8 cellular contexts compared by ENCODE assay signal in the genomic region with DNA sequence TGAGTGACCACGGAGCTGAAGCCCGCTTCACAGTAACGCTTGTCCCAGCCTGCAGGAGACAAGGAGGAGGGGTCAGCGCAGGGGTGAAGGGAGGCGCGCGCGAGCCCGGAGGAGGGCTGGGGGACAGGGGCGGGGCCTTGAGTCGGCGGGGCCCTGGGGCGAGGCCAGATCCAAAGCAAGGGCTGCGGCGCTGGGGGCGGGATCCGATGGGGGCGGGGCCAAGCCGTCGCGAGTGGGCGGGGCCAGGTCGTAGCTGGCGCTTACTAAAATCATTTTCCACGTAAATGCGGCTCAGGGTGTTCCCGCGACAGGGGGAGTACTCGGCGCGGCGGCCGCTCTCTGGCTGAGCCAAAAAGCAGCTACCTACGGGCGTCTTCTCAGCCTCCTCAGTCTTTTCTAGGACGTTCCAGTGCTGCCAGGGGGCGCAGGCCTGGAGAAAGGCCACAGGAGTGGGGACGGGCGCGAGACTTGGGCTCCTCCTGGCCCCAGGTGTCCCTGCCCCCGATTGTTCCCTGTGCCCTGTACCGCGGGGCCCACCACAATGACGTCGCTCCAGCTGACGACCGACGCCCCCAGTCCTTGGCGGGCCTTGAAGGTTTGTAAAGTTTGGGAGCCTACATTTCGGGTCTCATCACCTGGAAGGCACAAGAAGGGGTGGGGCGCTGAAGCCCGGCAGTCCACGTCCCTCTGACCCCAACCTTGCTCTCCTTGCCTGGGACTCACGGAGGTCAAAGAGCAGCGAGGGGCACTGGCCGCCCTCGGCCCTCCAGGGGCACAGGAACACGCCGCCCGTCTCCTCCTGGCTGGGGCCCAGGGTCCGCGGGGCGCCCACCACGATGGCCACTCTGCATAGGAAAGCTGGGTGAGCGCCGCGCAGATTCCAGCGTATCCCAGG. TPM values are rescaled to one million over a fixed set of nuclear protein-coding genes. Genes with fewer than 3 reads are reported as not detected.
DNase-seq lines count a peak whose midpoint lies in the region; ATAC-seq, FAIRE-seq and TF ChIP-seq lines count a peak whose summit lies in the region.

No MANE protein-coding gene starts in this region.

- peak; percentile 31; the same call in 2 of the 3 replicates for TF ChIP-seq CTCF in A549 (IDR thresholded peaks at IDR 0.05)
- no peak for TF ChIP-seq CTCF in astrocyte (IDR thresholded peaks at IDR 0.05; ENCODE audit: insufficient read depth, low read depth, low read length)
- no peak for TF ChIP-seq CTCF in sigmoid colon (IDR thresholded peaks at IDR 0.05)

- peak in 1 of 2 experiments; percentile 26; a peak in 2 of 5 replicates for TF ChIP-seq RAD21 in A549 (conservative IDR thresholded peaks at IDR 0.05 in 1 of 2, IDR thresholded peaks at IDR 0.05 in 1 of 2)

- ATAC-seq in A549 (peak; percentile 73 to 91), GM18505 (IDR thresholded peaks at IDR 0.05; ENCODE audit: unreplicated experiment) (no peak)

- WGBS in A549 (ENCODE audit: missing lambda C conversion rate), result 25% methylated on average over 49 of the region's 68 CpGs
- WGBS in sigmoid colon, 2 donors, result 5 to 7% methylated on average over 68 of the region's 68 CpGs

- no peaks in the 10 kb centered on the region for H3K9me3 ChIP-seq in A549
- no peaks in the 10 kb centered on the region for H3K9me3 ChIP-seq in astrocyte (ENCODE audit: insufficient read depth, low read depth, low read length)
- no peaks in the 10 kb centered on the region for H3K9me3 ChIP-seq in sigmoid colon

- POLR2A ChIA-PET in A549 (lab: Yijun Ruan, JAX), result interaction anchor here (1.3 to 1.5 kb wide), 2 partner anchors 118 to 165 kb away, joined by 4 read pairs; a partner anchor contains a TSS

- H3K79me2 ChIP-seq in astrocyte (ENCODE audit: insufficient read depth, low read length), result no peaks in the 10 kb centered on the region

- H3K36me3 ChIP-seq in astrocyte (ENCODE audit: insufficient read depth, low read length) (no peaks in the 10 kb centered on the region), sigmoid colon (no peaks in the 10 kb centered on the region)

- no peak for TF ChIP-seq EP300 in A549 (IDR thresholded peaks at IDR 0.05)
- TF ChIP-seq EP300 in sigmoid colon (IDR thresholded peaks at IDR 0.05), result no peak

- intact Hi-C loops in sigmoid colon (cut with DNase I), result no loop called here

- H3K4me3 ChIP-seq in A549 (peak overlapping the region; percentile 54), astrocyte (ENCODE audit: insufficient read depth, low read depth, low read length) (peak overlapping the region; percentile 56), sigmoid colon (peak overlapping the region; percentile 37 to 54 (median 50))

- H3K27me3 ChIP-seq in astrocyte (ENCODE audit: insufficient read depth, low read length), result peaks cover 34% of the 10 kb centered on the region
- peaks cover 0 to 21% (median 0%) of the 10 kb centered on the region in 3 donors for H3K27me3 ChIP-seq in sigmoid colon

- FAIRE-seq in A549 (lab: Jason Lieb, UNC), result no peak
- peak; percentile 79 for FAIRE-seq in GM19239 (lab: Jason Lieb, UNC)
- FAIRE-seq in astrocyte (lab: Jason Lieb, UNC), result no peak

- peak overlapping the region; percentile 87 for H3K4me2 ChIP-seq in A549
- H3K4me2 ChIP-seq in astrocyte (ENCODE audit: low read length), result peak overlapping the region; percentile 87

- H3K4me1 ChIP-seq in A549 (peaks cover 3% of the 10 kb centered on the region; the same call in 1 of the 3 replicates), astrocyte (ENCODE audit: insufficient read depth, low read length) (peaks cover 3% of the 10 kb centered on the region), sigmoid colon (peaks cover 0 to 19% (median 16%) of the 10 kb centered on the region in 4 donors)

- DNase-seq in A549 (ENCODE audit: low read depth in 1 of 2, low spot score in 1 of 2) (peak; percentile 86 to 88), GM19239 (ENCODE audit: insufficient read length, low spot score) (peak; percentile 86), NCI-H1092 treated with DMSO at 0.1 percent for 48 hours (lab: John Stamatoyannopoulos, UW) (peak; percentile 44), T-helper 9 cell (peak; percentile 76), astrocyte (ENCODE audit: low read depth) (peak; percentile 31), hypothalamus (lab: John Stamatoyannopoulos, UW) (peak in 39 of 51 donors; percentile 10 to 77 (median 46)), sigmoid colon (peak; percentile 93)

- H3K36me3 Mint-ChIP-seq in astrocyte (ENCODE audit: low read depth, unreplicated experiment), result no peaks in the 10 kb centered on the region

- H3K9me3 Mint-ChIP-seq in astrocyte (ENCODE audit: unreplicated experiment), result peaks cover 2% of the 10 kb centered on the region

- no peak overlapping the region for H3K27ac Mint-ChIP-seq in astrocyte (ENCODE audit: unreplicated experiment)

- H2AFZ ChIP-seq in astrocyte (ENCODE audit: low read depth, low read length), result peak overlapping the region; percentile 67

- peak overlapping the region; percentile 76 for H3K4me3 Mint-ChIP-seq in astrocyte (ENCODE audit: unreplicated experiment)

- no peaks in the 10 kb centered on the region for H4K20me1 ChIP-seq in astrocyte (ENCODE audit: insufficient read depth, low read length)

- CTCF ChIA-PET in A549 (lab: Yijun Ruan, JAX), result interaction anchor here (0.6 to 6.8 kb wide), 15 partner anchors 8 to 460 kb away, joined by 3 to 62 read pairs (median 3); a partner anchor contains a TSS

- no peaks in the 10 kb centered on the region for H3K4me1 Mint-ChIP-seq in astrocyte (ENCODE audit: low read depth, unreplicated experiment)

- H3K9ac ChIP-seq in astrocyte (ENCODE audit: low read length), result peak overlapping the region; percentile 74

- H3K27ac ChIP-seq in A549, result peak overlapping the region; percentile 73 to 86
- no peak overlapping the region for H3K27ac ChIP-seq in astrocyte (ENCODE audit: low read depth, low read length)
- H3K27ac ChIP-seq in sigmoid colon, result peak overlapping the region in 1 of 4 donors; percentile 32

- H3K27me3 Mint-ChIP-seq in astrocyte (ENCODE audit: low read depth, unreplicated experiment), result peaks cover 34% of the 10 kb centered on the region

- TF ChIP-seq POLR2A in A549 (IDR thresholded peaks at IDR 0.05; ENCODE audit: low read length) (peak; percentile 31), sigmoid colon (IDR thresholded peaks at IDR 0.05) (no peak), GM18505 (IDR thresholded peaks at IDR 0.05; ENCODE audit: borderline replicate concordance, extremely low read depth, insufficient read depth, insufficient read length) (no peak)

TF ChIP-seq in A549, 52 proteins besides CTCF, POLR2A, EP300 and RAD21 (continues in another document):
- TF ChIP-seq NR3C1 (IDR thresholded peaks at IDR 0.05) (no peak), TP53 (CRISPR knock-in tag; IDR thresholded peaks at IDR 0.05) (no peak), PHF8 (IDR thresholded peaks at IDR 0.05; ENCODE audit: borderline replicate concordance, low read depth) (peak; percentile 69), SMC3 (IDR thresholded peaks at IDR 0.05) (peak; percentile 21; the same call in 1 of the 3 replicates), KDM1A (IDR thresholded peaks at IDR 0.05; ENCODE audit: low read depth) (no peak), NPAS2 (CRISPR knock-in tag; IDR thresholded peaks at IDR 0.05; ENCODE audit: borderline replicate concordance) (no peak), MAZ (IDR thresholded peaks at IDR 0.05; ENCODE audit: borderline replicate concordance, low read depth, low read length) (peak; percentile 92), RARB (CRISPR knock-in tag; IDR thresholded peaks at IDR 0.05) (no peak), RFX5 (IDR thresholded peaks at IDR 0.05) (no peak), ESRRA (IDR thresholded peaks at IDR 0.05; ENCODE audit: borderline replicate concordance, low read length) (no peak), GATA3 (IDR thresholded peaks at IDR 0.05; ENCODE audit: borderline replicate concordance) (no peak), JUNB (IDR thresholded peaks at IDR 0.05) (no peak)
- TF ChIP-seq, protein P1, sequence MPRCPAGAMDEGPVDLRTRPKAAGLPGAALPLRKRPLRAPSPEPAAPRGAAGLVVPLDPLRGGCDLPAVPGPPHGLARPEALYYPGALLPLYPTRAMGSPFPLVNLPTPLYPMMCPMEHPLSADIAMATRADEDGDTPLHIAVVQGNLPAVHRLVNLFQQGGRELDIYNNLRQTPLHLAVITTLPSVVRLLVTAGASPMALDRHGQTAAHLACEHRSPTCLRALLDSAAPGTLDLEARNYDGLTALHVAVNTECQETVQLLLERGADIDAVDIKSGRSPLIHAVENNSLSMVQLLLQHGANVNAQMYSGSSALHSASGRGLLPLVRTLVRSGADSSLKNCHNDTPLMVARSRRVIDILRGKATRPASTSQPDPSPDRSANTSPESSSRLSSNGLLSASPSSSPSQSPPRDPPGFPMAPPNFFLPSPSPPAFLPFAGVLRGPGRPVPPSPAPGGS (IDR thresholded peaks at IDR 0.05), result no peak

RNA-seq across cellular contexts. Expression of a gene that starts 3.9 kb away (rescaled TPM):
- polyA plus RNA-seq in A549 (2011; rRNA removed), result 1.3 TPM in 2 replicates
- polyA plus RNA-seq in A549 (2012; cell fraction: cytosol; rRNA removed), result 2.0 and 2.9 TPM in 2 replicates
- 15.6 and 18.3 TPM in 2 replicates for polyA plus RNA-seq in A549 (2012; cell fraction: nucleus; rRNA removed)
- 2.2 to 4.4 TPM (median 4.1 TPM) in 3 replicates for polyA plus RNA-seq in A549 (2017; fragmentation: RNase III; extraction: RNeasy Plus Mini Kit Qiagen cat#74134 plus additional on column Dnase treatment)
- polyA minus RNA-seq in A549 (2011; rRNA and poly(A)+ RNA removed), result 1.7 and 2.2 TPM in 2 replicates
- 0.31 and 0.68 TPM in 2 replicates for total RNA-seq in astrocyte
- under 1 TPM in 3 of 4 donors, not detected in 1; 0.27 to 0.36 (median 0.33) TPM for total RNA-seq in sigmoid colon
- under 1 TPM in 1 of 3 donors, not detected in 2; 0.35 TPM for polyA plus RNA-seq in sigmoid colon

RNA-seq across cellular contexts. Expression of a gene that starts 21.9 kb away (rescaled TPM):
- polyA plus RNA-seq in A549 (2011; rRNA removed), result 1.8 and 2.7 TPM in 2 replicates
- polyA plus RNA-seq in A549 (2012; cell fraction: cytosol; rRNA removed), result 3.2 and 6.0 TPM in 2 replicates
- 7.2 and 9.5 TPM in 2 replicates for polyA plus RNA-seq in A549 (2012; cell fraction: nucleus; rRNA removed)
- 3.0 to 4.2 TPM (median 3.9 TPM) in 3 replicates for polyA plus RNA-seq in A549 (2017; fragmentation: RNase III; extraction: RNeasy Plus Mini Kit Qiagen cat#74134 plus additional on column Dnase treatment)
- 1.6 and 3.5 TPM in 2 replicates for polyA minus RNA-seq in A549 (2011; rRNA and poly(A)+ RNA removed)
- 18.2 and 22.8 TPM in 2 replicates for total RNA-seq in astrocyte
- total RNA-seq in sigmoid colon, result 1 to 10 TPM in 3 of 4 donors, under 1 TPM in 1; 0.66 to 1.7 (median 1.5) TPM
- polyA plus RNA-seq in sigmoid colon, result under 1 TPM in 1 of 3 donors, not detected in 2; 0.67 TPM

RNA-seq across cellular contexts. Expression of a gene that starts 40.4 kb away (rescaled TPM):
- polyA plus RNA-seq in A549 (2011; rRNA removed) (111 and 147 TPM in 2 replicates), A549 (2017; fragmentation: RNase III; extraction: RNeasy Plus Mini Kit Qiagen cat#74134 plus additional on column Dnase treatment) (146 to 198 TPM (median 197 TPM) in 3 replicates), sigmoid colon (100 to 1,000 TPM in 2 of 3 donors, 10 to 100 TPM in 1; 69.7 to 245 (median 218) TPM)
- polyA plus RNA-seq in A549 (2012; cell fraction: cytosol; rRNA removed), result 216 and 242 TPM in 2 replicates
- polyA plus RNA-seq in A549 (2012; cell fraction: nucleus; rRNA removed), result 645 and 899 TPM in 2 replicates
- 81.3 and 100 TPM in 2 replicates for polyA minus RNA-seq in A549 (2011; rRNA and poly(A)+ RNA removed)
- total RNA-seq in astrocyte (327 and 338 TPM in 2 replicates), sigmoid colon (100 to 1,000 TPM; 141 to 245 (median 171) TPM)

Comparison
In these comparisons a context has a peak if more than half of its experiments do, and no peak if none do; other contexts are left out.
1. DNase-seq: peak in every context shown above with its lines; median percentile 93 in sigmoid colon; 87 in A549; 86 in GM19239; 76 in T-helper 9 cell; 46 in hypothalamus; 44 in NCI-H1092 treated with DMSO at 0.1 percent for 48 hours; 31 in astrocyte.